ENCODE assay signal across 8 cellular contexts in the genomic region with DNA sequence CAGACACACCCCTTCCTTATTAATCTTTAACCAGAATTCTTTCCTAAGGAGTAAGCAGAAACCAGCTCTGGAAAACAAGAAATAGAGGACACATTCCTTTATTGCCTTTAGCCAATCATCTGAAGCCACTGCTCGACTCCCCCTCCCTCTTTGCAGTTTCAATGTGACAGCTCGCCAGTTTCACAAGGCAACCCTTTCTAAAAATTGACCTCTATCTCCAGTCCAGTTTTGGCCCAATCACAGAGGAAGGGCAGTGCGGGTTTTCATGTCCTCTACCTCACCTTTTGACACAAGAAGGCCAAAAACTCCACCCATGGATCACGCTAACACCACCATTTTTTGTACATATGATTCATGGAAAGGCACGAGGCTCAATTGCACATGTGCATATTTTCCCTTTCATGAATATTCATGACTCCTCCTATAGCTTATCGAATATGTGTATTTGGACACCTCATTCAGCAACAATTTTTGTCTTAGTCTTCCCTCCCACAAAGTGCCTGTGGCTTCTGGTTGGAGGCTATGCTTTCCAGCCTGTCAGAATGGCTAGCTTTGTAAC. TPM values are rescaled to one million over a fixed set of nuclear protein-coding genes. Genes with fewer than 3 reads are reported as not detected.
DNase-seq lines count a peak whose midpoint lies in the region; ATAC-seq, FAIRE-seq and TF ChIP-seq lines count a peak whose summit lies in the region.

No MANE protein-coding gene starts in this region.

- peaks cover 62% of the 10 kb centered on the region for H3K4me1 Mint-ChIP-seq in nephron progenitor cell
- H3K4me1 Mint-ChIP-seq in activated T-helper 2 cell treated with anti-CD3 and anti-CD28 coated beads, Interferon-gamma antibody, Interleukin-2, Interleukin-4, amounts not matched to agents 10 μg/mL and 5 μg/mL and 100 μg/mL, durations not matched to agents 14 hours and 24 hours and 36 hours (ENCODE audit: low read depth), result peaks cover 18% of the 10 kb centered on the region

- H2AFZ ChIP-seq in H1 (ENCODE audit: low read length), result no peak overlapping the region

- H3K4me3 Mint-ChIP-seq in nephron progenitor cell, result no peak overlapping the region
- no peak overlapping the region for H3K4me3 Mint-ChIP-seq in activated T-helper 2 cell treated with anti-CD3 and anti-CD28 coated beads, Interferon-gamma antibody, Interleukin-2, Interleukin-4, amounts not matched to agents 10 μg/mL and 5 μg/mL and 100 μg/mL, durations not matched to agents 14 hours and 24 hours and 36 hours (ENCODE audit: low read depth)

- no peak overlapping the region for H3K56ac ChIP-seq in H1 (replicated peaks; ENCODE audit: insufficient read length, low read depth, low read length)

- no peak overlapping the region for H3K9ac ChIP-seq in HUES48 (ENCODE audit: low read depth, low read length)
- no peak overlapping the region for H3K9ac ChIP-seq in H1 (replicated peaks in 1 of 4; ENCODE audit: extremely low read depth in 1 of 4, low read depth in 3 of 4, low read length in 3 of 4)

- H3K18ac ChIP-seq in H1 (ENCODE audit: extremely low read depth, low read length), result no peak overlapping the region

- H3K14ac ChIP-seq in H1 (ENCODE audit: insufficient read length), result no peak overlapping the region

- H3K4me2 ChIP-seq in H1 (ENCODE audit: insufficient read depth in 1 of 2, low read depth in 2 of 2, low read length in 2 of 2), result no peak overlapping the region

- H3K9me3 ChIP-seq in HUES48 (ENCODE audit: control insufficient read depth, insufficient read depth, low read length), result no peaks in the 10 kb centered on the region
- H3K9me3 ChIP-seq in H1 (ENCODE audit: insufficient read depth in 2 of 2, low read depth in 1 of 2, low read length in 1 of 2), result no peaks in the 10 kb centered on the region

- H3K79me1 ChIP-seq in H1 (ENCODE audit: low read depth, low read length), result no peaks in the 10 kb centered on the region

- no peak overlapping the region for H4K91ac ChIP-seq in H1 (replicated peaks; ENCODE audit: insufficient read length, low read length)

- H4K8ac ChIP-seq in H1 (ENCODE audit: extremely low read depth, insufficient read depth, low read length), result no peak overlapping the region

- H2BK20ac ChIP-seq in H1 (ENCODE audit: low read length), result no peak overlapping the region; the same call in 1 of the 2 replicates

- H3K27me3 ChIP-seq in HUES48 (ENCODE audit: control insufficient read depth, insufficient read depth, low read length) (no peaks in the 10 kb centered on the region), H1 (replicated peaks in 1 of 4; ENCODE audit: control insufficient read depth in 3 of 4, extremely low read depth in 1 of 4, insufficient read depth in 3 of 4, low read length in 3 of 4) (no peaks in the 10 kb centered on the region)

- intact Hi-C loops in activated T-helper 2 cell treated with anti-CD3 and anti-CD28 coated beads, Interferon-gamma antibody, Interleukin-2, Interleukin-4, amounts not matched to agents 10 μg/mL and 5 μg/mL and 100 μg/mL, durations not matched to agents 14 hours and 24 hours and 36 hours (cut with micrococcal nuclease), result no loop called here

- ATAC-seq in GM18502 (IDR thresholded peaks at IDR 0.05; ENCODE audit: poor library complexity, unreplicated experiment), result peak; percentile 42

- POLR2A ChIA-PET in H1 (lab: Charles Lee; ENCODE audit: partially characterized antibody), result no interaction called here

- H2BK120ac ChIP-seq in H1 (replicated peaks; ENCODE audit: low read depth, low read length), result no peak overlapping the region

- H3K36me3 Mint-ChIP-seq in nephron progenitor cell (ENCODE audit: low read depth), result peaks cover 12% of the 10 kb centered on the region
- H3K36me3 Mint-ChIP-seq in activated T-helper 2 cell treated with anti-CD3 and anti-CD28 coated beads, Interferon-gamma antibody, Interleukin-2, Interleukin-4, amounts not matched to agents 10 μg/mL and 5 μg/mL and 100 μg/mL, durations not matched to agents 14 hours and 24 hours and 36 hours (ENCODE audit: low read depth), result no peaks in the 10 kb centered on the region

- H3K79me2 ChIP-seq in H1 (ENCODE audit: control insufficient read depth in 1 of 2, insufficient read depth in 2 of 2, low read length in 2 of 2), result no peaks in the 10 kb centered on the region

- H2BK15ac ChIP-seq in H1 (ENCODE audit: low read length), result no peak overlapping the region

- H3K4me1 ChIP-seq in HUES48 (ENCODE audit: control insufficient read depth, insufficient read depth, low read length), result peaks cover 43% of the 10 kb centered on the region
- H3K4me1 ChIP-seq in H1 (replicated peaks in 1 of 4; ENCODE audit: control insufficient read depth in 3 of 4, insufficient read depth in 4 of 4, low read length in 3 of 4), result peaks cover 3 to 18% (median 13%) of the 10 kb centered on the region in 4 experiments; a peak in 6 of 7 replicates

- TF ChIP-seq RAD21 in H1 (IDR thresholded peaks at IDR 0.05 in 1 of 2, conservative IDR thresholded peaks at IDR 0.05 in 1 of 2; ENCODE audit: low read depth in 2 of 2, low read length in 2 of 2), result no peak

- H3K4me3 ChIP-seq in HUES48 (ENCODE audit: low read depth, low read length) (no peak overlapping the region), H1 (ENCODE audit: extremely low read depth in 1 of 4, insufficient read depth in 2 of 4, low read depth in 3 of 4, low read length in 4 of 4) (no peak overlapping the region)

- H3K36me3 ChIP-seq in HUES48 (ENCODE audit: control insufficient read depth, insufficient read depth, low read length) (no peaks in the 10 kb centered on the region), H1 (ENCODE audit: control insufficient read depth in 2 of 4, insufficient read depth in 4 of 4, low read length in 3 of 4) (no peaks in the 10 kb centered on the region)

- H3K4ac ChIP-seq in H1 (replicated peaks; ENCODE audit: insufficient read length, low read depth, low read length), result no peak overlapping the region

- peaks cover 19% of the 10 kb centered on the region for H3K9me3 Mint-ChIP-seq in nephron progenitor cell
- no peaks in the 10 kb centered on the region for H3K9me3 Mint-ChIP-seq in activated T-helper 2 cell treated with anti-CD3 and anti-CD28 coated beads, Interferon-gamma antibody, Interleukin-2, Interleukin-4, amounts not matched to agents 10 μg/mL and 5 μg/mL and 100 μg/mL, durations not matched to agents 14 hours and 24 hours and 36 hours

- no peak for DNase-seq in H1 (ENCODE audit: low read depth in 1 of 2, low spot score in 2 of 2)
- no peak for DNase-seq in nephron progenitor cell
- DNase-seq in activated T-helper 2 cell treated with anti-CD3 and anti-CD28 coated beads, Interferon-gamma antibody, Interleukin-2, Interleukin-4, amounts not matched to agents 10 μg/mL and 5 μg/mL and 100 μg/mL, durations not matched to agents 14 hours and 24 hours and 36 hours (ENCODE audit: low spot score), result no peak
- no peak for DNase-seq in GF-D8 (lab: John Stamatoyannopoulos, UW)
- DNase-seq in NCI-H1930 (lab: John Stamatoyannopoulos, UW), result no peak
- no peak for DNase-seq in AML-193 (lab: John Stamatoyannopoulos, UW)

- 83% methylated on average over 6 of the region's 6 CpGs; no CpG with 5 or more reads in 1 of the 2 experiments for WGBS in H1 (ENCODE audit: extremely low coverage in 1 of 2, insufficient coverage in 1 of 2, insufficient read length in 1 of 2, insufficient replicate concordance in 2 of 2, low coverage in 1 of 2, low lambda C conversion rate in 2 of 2, missing lambda C conversion rate in 1 of 2), 2 experiments

- H4K20me1 ChIP-seq in H1 (replicated peaks in 1 of 2; ENCODE audit: control insufficient read depth in 1 of 2, insufficient read depth in 2 of 2, low read length in 2 of 2), result no peaks in the 10 kb centered on the region

- TF ChIP-seq CTCF in H1 (IDR thresholded peaks at IDR 0.05; ENCODE audit: control extremely low read depth in 1 of 3, insufficient read depth in 1 of 3, low read depth in 1 of 3, low read length in 3 of 3) (no peak), nephron progenitor cell (IDR thresholded peaks at IDR 0.05) (no peak)

- no peak overlapping the region for H4K5ac ChIP-seq in H1 (ENCODE audit: insufficient read length, low read depth, low read length)

- no peak overlapping the region for H3K23ac ChIP-seq in H1 (ENCODE audit: insufficient read length)

- peak overlapping the region; percentile 98 for H3K27ac Mint-ChIP-seq in nephron progenitor cell
- no peak overlapping the region for H3K27ac Mint-ChIP-seq in activated T-helper 2 cell treated with anti-CD3 and anti-CD28 coated beads, Interferon-gamma antibody, Interleukin-2, Interleukin-4, amounts not matched to agents 10 μg/mL and 5 μg/mL and 100 μg/mL, durations not matched to agents 14 hours and 24 hours and 36 hours

- no peaks in the 10 kb centered on the region for H3K23me2 ChIP-seq in H1 (ENCODE audit: low read depth, low read length)

- peak overlapping the region; percentile 94; the same call in 1 of the 2 replicates for H2AK5ac ChIP-seq in H1 (ENCODE audit: low read depth, low read length)

- CTCF ChIA-PET in H1 (lab: Charles Lee; ENCODE audit: partially characterized antibody), result interaction anchor here (1.3 to 9.3 kb wide), 3 partner anchors 13 to 20 kb away, joined by 3 to 64 read pairs (median 5); no protein-coding TSS in a partner anchor

- no peak for TF ChIP-seq POLR2A in H1 (IDR thresholded peaks at IDR 0.05; ENCODE audit: control extremely low read depth in 1 of 2, low read depth in 2 of 2, low read length in 2 of 2)

- no peak for TF ChIP-seq EP300 in H1 (IDR thresholded peaks at IDR 0.05; ENCODE audit: borderline replicate concordance in 1 of 2, low read depth in 2 of 2, low read length in 2 of 2)

- H3K27me3 Mint-ChIP-seq in nephron progenitor cell (ENCODE audit: low read depth, poor library complexity), result peaks cover 7% of the 10 kb centered on the region
- peaks cover 67% of the 10 kb centered on the region for H3K27me3 Mint-ChIP-seq in activated T-helper 2 cell treated with anti-CD3 and anti-CD28 coated beads, Interferon-gamma antibody, Interleukin-2, Interleukin-4, amounts not matched to agents 10 μg/mL and 5 μg/mL and 100 μg/mL, durations not matched to agents 14 hours and 24 hours and 36 hours (ENCODE audit: low read depth)

- H2BK12ac ChIP-seq in H1 (ENCODE audit: low read depth, low read length), result peak overlapping the region; percentile 22; the same call in 1 of the 2 replicates

- H2BK5ac ChIP-seq in H1 (ENCODE audit: low read depth, low read length), result peak overlapping the region; percentile 7; the same call in 1 of the 2 replicates

- peak overlapping the region; percentile 6 for H3K27ac ChIP-seq in HUES48 (ENCODE audit: low read depth, low read length)
- H3K27ac ChIP-seq in H1 (ENCODE audit: low read depth, low read length), result no peak overlapping the region

- no peak for FAIRE-seq in H1 (lab: Jason Lieb, UNC)

RNA-seq across cellular contexts. Expression of a gene that starts 24.3 kb away (rescaled TPM):
- 0.57 and 0.84 TPM in 2 replicates for total RNA-seq in H1 (2021; fragmentation: NEBNext Ultra II Directional; extraction: Animal tissue kit (Norgen Biotek cat#: 25700))
- 0.05 and 0.12 TPM in 2 replicates for polyA plus RNA-seq in H1 (2011; rRNA removed)
- polyA plus RNA-seq in H1 (2011; cell fraction: cytosol; rRNA removed), result 0.22 TPM
- 0.04 TPM for polyA plus RNA-seq in H1 (2011; cell fraction: nucleus; rRNA removed)
- 0.35 to 0.46 TPM (median 0.40 TPM) in 4 replicates for polyA plus RNA-seq in H1 (2012, experiment 1 of 2)
- not detected for polyA plus RNA-seq in H1 (2012, experiment 2 of 2)
- 0.67 TPM for polyA plus RNA-seq in H1 (2013, experiment 1 of 2)
- polyA plus RNA-seq in H1 (2013, experiment 2 of 2), result 0.72 TPM
- polyA minus RNA-seq in H1 (2011; rRNA and poly(A)+ RNA removed), result 0.06 and 0.24 TPM in 2 replicates
- polyA minus RNA-seq in H1 (2011; cell fraction: cytosol; rRNA and poly(A)+ RNA removed), result not detected
- not detected for polyA minus RNA-seq in H1 (2011; cell fraction: nucleus; rRNA and poly(A)+ RNA removed)
- 0.74 and 0.94 TPM in 2 replicates for total RNA-seq in activated T-helper 2 cell treated with anti-CD3 and anti-CD28 coated beads, Interferon-gamma antibody, Interleukin-2, Interleukin-4, amounts not matched to agents 10 μg/mL and 5 μg/mL and 100 μg/mL, durations not matched to agents 14 hours and 24 hours and 36 hours

RNA-seq across cellular contexts. Expression of a gene that starts 25.7 kb away (rescaled TPM):
- total RNA-seq in H1 (2021; fragmentation: NEBNext Ultra II Directional; extraction: Animal tissue kit (Norgen Biotek cat#: 25700)), result not detected in 2 replicates
- not detected in 2 replicates for polyA plus RNA-seq in H1 (2011; rRNA removed)
- polyA plus RNA-seq in H1 (2011; cell fraction: cytosol; rRNA removed), result not detected
- polyA plus RNA-seq in H1 (2011; cell fraction: nucleus; rRNA removed), result not detected
- polyA plus RNA-seq in H1 (2012, experiment 1 of 2), result not detected in 4 replicates
- polyA plus RNA-seq in H1 (2012, experiment 2 of 2), result not detected
- not detected for polyA plus RNA-seq in H1 (2013, experiment 1 of 2)
- not detected for polyA plus RNA-seq in H1 (2013, experiment 2 of 2)
- not detected in 2 replicates for polyA minus RNA-seq in H1 (2011; rRNA and poly(A)+ RNA removed)
- not detected for polyA minus RNA-seq in H1 (2011; cell fraction: cytosol; rRNA and poly(A)+ RNA removed)
- polyA minus RNA-seq in H1 (2011; cell fraction: nucleus; rRNA and poly(A)+ RNA removed), result not detected
- total RNA-seq in activated T-helper 2 cell treated with anti-CD3 and anti-CD28 coated beads, Interferon-gamma antibody, Interleukin-2, Interleukin-4, amounts not matched to agents 10 μg/mL and 5 μg/mL and 100 μg/mL, durations not matched to agents 14 hours and 24 hours and 36 hours, result not detected in 2 replicates

RNA-seq across cellular contexts. Expression of a gene that starts 40.3 kb away (rescaled TPM):
- 1.5 and 1.8 TPM in 2 replicates for total RNA-seq in H1 (2021; fragmentation: NEBNext Ultra II Directional; extraction: Animal tissue kit (Norgen Biotek cat#: 25700))
- polyA plus RNA-seq in H1 (2011; rRNA removed), result 0.36 and 0.94 TPM in 2 replicates
- polyA plus RNA-seq in H1 (2011; cell fraction: cytosol; rRNA removed), result 1.3 TPM
- 0.40 TPM for polyA plus RNA-seq in H1 (2011; cell fraction: nucleus; rRNA removed)
- 1.6 to 2.0 TPM (median 1.6 TPM) in 4 replicates for polyA plus RNA-seq in H1 (2012, experiment 1 of 2)
- 0.07 TPM for polyA plus RNA-seq in H1 (2012, experiment 2 of 2)
- 2.2 TPM for polyA plus RNA-seq in H1 (2013, experiment 1 of 2)
- 2.2 TPM for polyA plus RNA-seq in H1 (2013, experiment 2 of 2)
- 0.50 and 0.98 TPM in 2 replicates for polyA minus RNA-seq in H1 (2011; rRNA and poly(A)+ RNA removed)
- 1.5 TPM for polyA minus RNA-seq in H1 (2011; cell fraction: cytosol; rRNA and poly(A)+ RNA removed)
- 0.20 TPM for polyA minus RNA-seq in H1 (2011; cell fraction: nucleus; rRNA and poly(A)+ RNA removed)
- total RNA-seq in activated T-helper 2 cell treated with anti-CD3 and anti-CD28 coated beads, Interferon-gamma antibody, Interleukin-2, Interleukin-4, amounts not matched to agents 10 μg/mL and 5 μg/mL and 100 μg/mL, durations not matched to agents 14 hours and 24 hours and 36 hours, result 0.09 and 0.32 TPM in 2 replicates

RNA-seq across cellular contexts. Expression of a gene that starts 50.3 kb away (rescaled TPM):
- 0.35 and 0.40 TPM in 2 replicates for total RNA-seq in H1 (2021; fragmentation: NEBNext Ultra II Directional; extraction: Animal tissue kit (Norgen Biotek cat#: 25700))
- 0.03 TPM in 1 of 2 replicates, not detected in the other for polyA plus RNA-seq in H1 (2011; rRNA removed)
- 0.04 TPM for polyA plus RNA-seq in H1 (2011; cell fraction: cytosol; rRNA removed)
- polyA plus RNA-seq in H1 (2011; cell fraction: nucleus; rRNA removed), result 0.03 TPM
- 0.08 to 0.22 TPM (median 0.11 TPM) in 4 replicates for polyA plus RNA-seq in H1 (2012, experiment 1 of 2)
- not detected for polyA plus RNA-seq in H1 (2012, experiment 2 of 2)
- 0.14 TPM for polyA plus RNA-seq in H1 (2013, experiment 1 of 2)
- 0.11 TPM for polyA plus RNA-seq in H1 (2013, experiment 2 of 2)
- not detected in 2 replicates for polyA minus RNA-seq in H1 (2011; rRNA and poly(A)+ RNA removed)
- not detected for polyA minus RNA-seq in H1 (2011; cell fraction: cytosol; rRNA and poly(A)+ RNA removed)
- polyA minus RNA-seq in H1 (2011; cell fraction: nucleus; rRNA and poly(A)+ RNA removed), result not detected
- total RNA-seq in activated T-helper 2 cell treated with anti-CD3 and anti-CD28 coated beads, Interferon-gamma antibody, Interleukin-2, Interleukin-4, amounts not matched to agents 10 μg/mL and 5 μg/mL and 100 μg/mL, durations not matched to agents 14 hours and 24 hours and 36 hours, result 0.57 and 0.82 TPM in 2 replicates
